8 cellular contexts compared by ENCODE assay signal in the genomic region with DNA sequence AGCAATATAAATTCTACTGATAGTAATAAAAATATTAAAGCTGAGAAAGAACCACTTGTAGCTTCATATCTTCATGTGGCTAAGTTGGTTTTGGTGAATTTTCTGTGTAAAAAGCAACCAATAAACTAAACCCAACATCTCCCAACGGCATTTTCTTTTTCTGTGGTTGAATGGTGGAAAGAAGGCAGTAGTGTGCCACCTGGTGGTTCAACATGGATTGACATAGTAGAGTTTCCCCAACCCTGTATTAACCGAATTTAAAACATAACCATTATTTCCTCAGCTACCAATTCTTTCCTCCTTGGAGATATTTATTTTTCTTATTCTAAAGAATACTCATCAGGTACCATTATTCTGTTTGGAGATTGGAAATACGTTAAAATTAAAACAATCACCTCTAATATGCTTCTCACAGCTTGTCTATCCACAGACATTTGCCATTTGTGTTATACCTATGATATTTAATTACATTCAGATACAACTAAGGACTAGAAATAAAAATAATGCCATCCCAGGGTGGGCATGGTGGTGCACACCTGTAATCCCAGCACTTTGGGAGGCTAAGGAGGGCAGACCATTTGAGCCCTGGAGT.
DNase-seq lines count a peak whose midpoint lies in the region; ATAC-seq and TF ChIP-seq lines count a peak whose summit lies in the region.

No MANE protein-coding gene starts in this region.

- TF ChIP-seq CTCF in RWPE1 (conservative IDR thresholded peaks at IDR 0.05; ENCODE audit: low read depth): peak; percentile 76
- peak; percentile 71 to 77 for TF ChIP-seq CTCF in left lung (IDR thresholded peaks at IDR 0.05)

- H3K4me1 ChIP-seq in left lung: no peaks in the 10 kb centered on the region

- peaks cover 16% of the 10 kb centered on the region for H3K27me3 Mint-ChIP-seq in stimulated activated naive CD8-positive, alpha-beta T cell treated with anti-CD3 and anti-CD28 coated beads, Interleukin-15, amount 100 ng/mL, for 72 hours

- in situ Hi-C loops in T47D (cut with HindIII; ENCODE audit: low pct_unique_long_range_greater_than_20kb, low sequenced_read_pairs): no loop called here

- peaks cover 0 to 8% of the 10 kb centered on the region in 2 donors for H3K27me3 ChIP-seq in left lung

- H3K4me1 Mint-ChIP-seq in stimulated activated naive CD8-positive, alpha-beta T cell treated with anti-CD3 and anti-CD28 coated beads, Interleukin-15, amount 100 ng/mL, for 72 hours: no peaks in the 10 kb centered on the region

- H3K4me3 ChIP-seq in left lung: no peak overlapping the region

- CTCF ChIA-PET in RWPE1 (lab: Yijun Ruan, JAX): interaction anchor here (0.5 to 4.6 kb wide), 20 partner anchors 8 to 1426 kb away, joined by 3 to 90 read pairs (median 4); no protein-coding TSS in a partner anchor

- H3K36me3 ChIP-seq in left lung: no peaks in the 10 kb centered on the region

- no peak overlapping the region for H3K27ac ChIP-seq in RWPE1
- H3K27ac ChIP-seq in left lung: no peak overlapping the region

- H3K9me3 ChIP-seq in left lung: no peaks in the 10 kb centered on the region

- H3K4me3 Mint-ChIP-seq in stimulated activated naive CD8-positive, alpha-beta T cell treated with anti-CD3 and anti-CD28 coated beads, Interleukin-15, amount 100 ng/mL, for 72 hours: no peak overlapping the region

- POLR2A ChIA-PET in RWPE1 (lab: Yijun Ruan, JAX; ENCODE audit: low non-redundant PET): no interaction called here

- no peak overlapping the region for H3K27ac Mint-ChIP-seq in stimulated activated naive CD8-positive, alpha-beta T cell treated with anti-CD3 and anti-CD28 coated beads, Interleukin-15, amount 100 ng/mL, for 72 hours

- intact Hi-C loops in left lung (cut with DNase I): no loop called here

- peak; percentile 3 for DNase-seq in DMS79 treated with DMSO at 0.1 percent for 48 hours (lab: John Stamatoyannopoulos, UW)
- DNase-seq in DMS79 (lab: John Stamatoyannopoulos, UW): no peak
- peak; percentile 20 for DNase-seq in HPDE6-E6E7 (ENCODE audit: extremely low spot score)
- peak; percentile 51 for DNase-seq in RWPE1 (ENCODE audit: low spot score)
- DNase-seq in T47D (ENCODE audit: low read depth in 1 of 2, low spot score in 1 of 2): peak; percentile 23 to 64
- DNase-seq in left lung: no peak
- peak; percentile 7 to 23 for DNase-seq in stimulated activated naive CD8-positive, alpha-beta T cell treated with anti-CD3 and anti-CD28 coated beads, Interleukin-15, amount 100 ng/mL, for 72 hours

- H3K9me3 Mint-ChIP-seq in stimulated activated naive CD8-positive, alpha-beta T cell treated with anti-CD3 and anti-CD28 coated beads, Interleukin-15, amount 100 ng/mL, for 72 hours: no peaks in the 10 kb centered on the region

- ATAC-seq in GM19455 (IDR thresholded peaks at IDR 0.05; ENCODE audit: unreplicated experiment) (peak; percentile 84), left lung (peak; percentile 87)
- peak; percentile 52 for ATAC-seq in stimulated activated naive CD8-positive, alpha-beta T cell treated with anti-CD3 and anti-CD28 coated beads, Interleukin-15, amount 100 ng/mL, for 72 hours

Comparison
In these comparisons a context has a peak if more than half of its experiments do, and no peak if none do; other contexts are left out.
1. DNase-seq: peak in DMS79 treated with DMSO at 0.1 percent for 48 hours (single experiment), HPDE6-E6E7 (single experiment), RWPE1 (single experiment), T47D (2 of 2) and stimulated activated naive CD8-positive, alpha-beta T cell treated with anti-CD3 and anti-CD28 coated beads, Interleukin-15, amount 100 ng/mL, for 72 hours (2 of 2); none in DMS79 (single experiment) and left lung (0 of 2).
2. Peak in every context shown above with its lines, with median percentiles within 50 percentile points of each other: ATAC-seq.